ENCODE assay signal across 8 cellular contexts in the genomic region with DNA sequence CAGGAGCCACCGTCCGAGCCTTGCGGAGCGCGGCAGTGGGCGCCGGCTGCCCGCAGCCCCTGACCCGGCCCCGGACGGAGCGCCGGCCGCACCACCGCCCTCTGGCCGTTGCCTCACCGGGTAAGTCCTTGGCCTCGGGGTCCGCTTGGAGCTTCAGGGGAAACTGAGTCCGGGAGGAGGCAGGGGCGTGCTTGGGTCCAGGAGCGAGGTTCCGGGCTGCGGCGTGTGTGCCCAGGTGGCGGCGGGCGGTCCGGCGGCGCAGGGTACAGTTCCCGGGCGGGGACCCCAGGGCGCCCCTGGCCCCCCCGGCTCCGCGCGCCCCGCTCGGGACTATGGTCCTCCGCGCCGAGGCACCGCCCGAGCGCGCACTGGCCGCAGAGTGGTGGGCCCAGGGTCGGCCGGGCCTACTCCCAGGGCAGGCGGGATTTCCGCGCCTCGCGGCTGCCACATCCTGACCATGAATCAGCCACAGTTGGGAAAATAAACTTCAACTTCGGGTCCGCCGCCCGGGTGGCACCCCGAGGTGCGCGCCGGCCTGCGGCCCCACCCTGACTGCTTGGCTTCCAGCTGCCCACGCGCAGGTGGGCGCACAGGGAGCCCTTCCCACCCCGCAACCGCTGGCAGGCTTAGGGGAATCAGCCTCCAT. TPM values are rescaled to one million over a fixed set of nuclear protein-coding genes. Genes with fewer than 3 reads are reported as not detected.
A peak's percentile ranks its signal among the peaks of the same experiment; 100 is the strongest.
DNase-seq lines count a peak whose midpoint lies in the region; ATAC-seq and TF ChIP-seq lines count a peak whose summit lies in the region.

No MANE protein-coding gene starts in this region.

- H3K4me3 ChIP-seq in SJCRH30 (peak overlapping the region; percentile 98), neural progenitor cell (peak overlapping the region; percentile 63)

- H4K20me1 ChIP-seq in neural progenitor cell (ENCODE audit: low read depth): peaks cover 29% of the 10 kb centered on the region

- no peak for TF ChIP-seq CTCF in neural progenitor cell (IDR thresholded peaks at IDR 0.05)

- H3K9me3 ChIP-seq in SJCRH30 (replicated peaks) (no peaks in the 10 kb centered on the region), neural progenitor cell (ENCODE audit: low read depth) (no peaks in the 10 kb centered on the region)

- H3F3A ChIP-seq in neural progenitor cell (ENCODE audit: low read depth): peaks cover 20% of the 10 kb centered on the region

- H3K27me3 ChIP-seq in SJCRH30: no peaks in the 10 kb centered on the region
- no peaks in the 10 kb centered on the region for H3K27me3 ChIP-seq in neural progenitor cell

- H3K9ac ChIP-seq in neural progenitor cell: no peak overlapping the region

- H3K4me1 ChIP-seq in SJCRH30 (peaks cover 13% of the 10 kb centered on the region; the same call in 1 of the 2 replicates), neural progenitor cell (peaks cover 41% of the 10 kb centered on the region)

- peak; percentile 13 for ATAC-seq in GM18909 (IDR thresholded peaks at IDR 0.05; ENCODE audit: poor library complexity, unreplicated experiment)
- no peak for ATAC-seq in GM19324 (IDR thresholded peaks at IDR 0.05; ENCODE audit: low FRiP score, unreplicated experiment)
- ATAC-seq in HG03196 (IDR thresholded peaks at IDR 0.05; ENCODE audit: unreplicated experiment): no peak
- no peak for ATAC-seq in GM18498 (IDR thresholded peaks at IDR 0.05; ENCODE audit: unreplicated experiment)

- peak in 1 of 2 experiments; percentile 31 for DNase-seq in SJCRH30
- DNase-seq in epithelial cell of prostate (ENCODE audit: low read depth, low spot score): no peak
- DNase-seq in neural progenitor cell (ENCODE audit: low spot score): no peak
- no peak for DNase-seq in DMS114 treated with DMSO at 0.1 percent for 48 hours (lab: John Stamatoyannopoulos, UW; ENCODE audit: unreplicated experiment)

- peak overlapping the region; percentile 33; the same call in 1 of the 2 replicates for H3K27ac ChIP-seq in SJCRH30
- peak overlapping the region; percentile 88 for H3K27ac ChIP-seq in epithelial cell of prostate
- no peak overlapping the region for H3K27ac ChIP-seq in neural progenitor cell

- H3K36me3 ChIP-seq in SJCRH30: no peaks in the 10 kb centered on the region
- no peaks in the 10 kb centered on the region for H3K36me3 ChIP-seq in neural progenitor cell

- H3K79me2 ChIP-seq in neural progenitor cell (ENCODE audit: low read depth): peaks cover 26% of the 10 kb centered on the region

- peaks cover 14% of the 10 kb centered on the region for H3K4me1 Mint-ChIP-seq in neural progenitor cell

- no peak overlapping the region for H2AFZ ChIP-seq in neural progenitor cell (replicated peaks)

- no peak overlapping the region for H3K27ac Mint-ChIP-seq in neural progenitor cell

- peak overlapping the region; percentile 79 for H3K4me3 Mint-ChIP-seq in neural progenitor cell

- H3K36me3 Mint-ChIP-seq in neural progenitor cell: no peaks in the 10 kb centered on the region

- peaks cover 9% of the 10 kb centered on the region for H3K27me3 Mint-ChIP-seq in neural progenitor cell (ENCODE audit: insufficient read depth, low read depth)

- H3K4me2 ChIP-seq in neural progenitor cell: peak overlapping the region; percentile 99

- H3K9me3 Mint-ChIP-seq in neural progenitor cell: no peaks in the 10 kb centered on the region

RNA-seq across cellular contexts. Expression of gene INF2, which starts 0.3 kb away (rescaled TPM):
- total RNA-seq in SJCRH30 (2014; rRNA removed; shearing (Covaris generic)): 36.9 and 38.3 TPM in 2 replicates
- total RNA-seq in neural progenitor cell (ENCODE audit: low replicate concordance): 7.8 and 24.0 TPM in 2 replicates

RNA-seq across cellular contexts. Expression of gene ADSS1, which starts 34.3 kb away (rescaled TPM):
- 0.58 and 1.2 TPM in 2 replicates for total RNA-seq in SJCRH30 (2014; rRNA removed; shearing (Covaris generic))
- total RNA-seq in neural progenitor cell (ENCODE audit: low replicate concordance): 25.3 and 26.4 TPM in 2 replicates

Comparison
In these comparisons a context has a peak if more than half of its experiments do, and no peak if none do; other contexts are left out.
1. RNA of gene ADSS1, which starts 34.3 kb away (total RNA-seq): 25.3 to 26.4 TPM in neural progenitor cell; 0.58 to 1.2 TPM in SJCRH30; every median in the first group is over 10 times any median in the second.